In the genomic region with DNA sequence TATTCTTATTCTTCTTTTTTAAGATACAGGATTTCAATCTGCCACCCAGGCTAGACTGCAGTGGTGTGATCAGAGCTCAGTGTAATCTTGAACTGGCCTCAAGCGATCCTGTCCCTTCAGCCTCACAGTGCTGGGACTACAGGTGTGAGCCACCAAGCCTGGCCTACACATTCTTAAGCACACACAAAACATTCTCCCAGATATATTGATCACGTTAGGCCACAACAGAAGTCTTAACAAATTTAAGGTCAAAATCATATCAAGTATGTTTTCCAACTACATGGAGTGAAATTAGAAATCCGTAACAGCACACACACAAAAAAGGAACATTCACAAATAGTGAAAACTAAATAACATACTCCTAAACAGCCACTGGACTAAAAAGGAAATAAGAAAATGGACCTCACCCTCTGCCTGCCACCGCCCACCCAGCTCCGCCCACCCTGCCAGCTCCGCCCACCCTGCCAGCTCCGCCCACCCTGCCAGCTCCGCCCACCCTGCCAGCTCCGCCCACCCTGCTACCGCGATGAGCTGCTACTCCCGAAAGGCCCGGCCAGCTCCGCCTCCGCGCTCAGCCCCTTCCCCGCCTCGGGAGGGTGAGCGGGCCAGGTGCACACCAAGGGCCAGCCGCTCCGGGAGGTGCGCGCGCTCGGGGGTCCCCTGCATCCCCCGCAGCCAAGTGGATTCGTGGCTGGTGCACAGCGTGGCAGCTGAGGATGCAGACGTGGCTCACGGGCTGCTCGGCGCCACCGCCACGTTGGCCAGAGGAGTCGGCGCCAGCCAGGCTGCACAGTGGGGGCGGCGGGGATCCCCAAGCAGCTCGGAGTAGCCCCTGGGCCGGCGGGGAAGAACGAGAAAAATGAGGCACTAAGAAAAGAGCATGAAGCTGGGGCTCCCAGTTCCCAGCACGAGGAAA, we compare ENCODE assay signal across 8 cellular contexts. TPM values are rescaled to one million over a fixed set of nuclear protein-coding genes. Genes with fewer than 3 reads are reported as not detected.
DNase-seq lines count a peak whose midpoint lies in the region; ATAC-seq and TF ChIP-seq lines count a peak whose summit lies in the region.

No MANE protein-coding gene starts in this region.

- H3K27ac Mint-ChIP-seq in activated CD4-positive, alpha-beta T cell treated with anti-CD3 and anti-CD28 coated beads for 36 hours: peak overlapping the region; percentile 60
- H3K27ac Mint-ChIP-seq in chondrocyte (ENCODE audit: unreplicated experiment): peak overlapping the region; percentile 72

- peak; percentile 98 for ATAC-seq in activated CD4-positive, alpha-beta T cell treated with anti-CD3 and anti-CD28 coated beads for 36 hours
- peak; percentile 98 for ATAC-seq in left colon

- no peak for TF ChIP-seq CTCF in NB4 (IDR thresholded peaks at IDR 0.05; ENCODE audit: low read depth, low read length)
- TF ChIP-seq CTCF in chondrocyte (IDR thresholded peaks at IDR 0.05): no peak

- peak; percentile 94 for DNase-seq in H7
- peak; percentile 86 for DNase-seq in NB4 (ENCODE audit: low read depth)
- peak; percentile 89 for DNase-seq in activated CD4-positive, alpha-beta T cell treated with anti-CD3 and anti-CD28 coated beads for 36 hours
- DNase-seq in chondrocyte (ENCODE audit: low spot score): no peak
- peak; percentile 85 to 87 for DNase-seq in left colon
- peak; percentile 67 for DNase-seq in stimulated activated CD4-positive, alpha-beta T cell treated with anti-CD3 and anti-CD28 coated beads, Interleukin-1b, Interleukin-23, amount 100 ng/mL, for 4 hours (ENCODE audit: low read depth in 2 of 2)
- no peak for DNase-seq in NCI-H1694 treated with DMSO at 0.1 percent for 48 hours (lab: John Stamatoyannopoulos, UW)

- POLR2A ChIA-PET in activated CD4-positive, alpha-beta T cell treated with anti-CD3 and anti-CD28 coated beads for 36 hours (lab: Charles Lee): no interaction called here

- peaks cover 9% of the 10 kb centered on the region for H3K36me3 Mint-ChIP-seq in activated CD4-positive, alpha-beta T cell treated with anti-CD3 and anti-CD28 coated beads for 36 hours (ENCODE audit: low read depth)
- peaks cover 17% of the 10 kb centered on the region for H3K36me3 Mint-ChIP-seq in chondrocyte (ENCODE audit: low read depth)

- H3K4me1 Mint-ChIP-seq in activated CD4-positive, alpha-beta T cell treated with anti-CD3 and anti-CD28 coated beads for 36 hours: peaks cover 26% of the 10 kb centered on the region
- peaks cover 17% of the 10 kb centered on the region for H3K4me1 Mint-ChIP-seq in chondrocyte (ENCODE audit: low read depth)

- CTCF ChIA-PET in activated CD4-positive, alpha-beta T cell treated with anti-CD3 and anti-CD28 coated beads for 36 hours (lab: Charles Lee): interaction anchor here (0.6 to 1.2 kb wide), 9 partner anchors 11 to 236 kb away, joined by 3 to 4 read pairs (median 3); a partner anchor contains a TSS

- H3K4me3 ChIP-seq in GM08714 (ENCODE audit: low read length): peak overlapping the region; percentile 71; the same call in 1 of the 2 replicates
- peak overlapping the region; percentile 74 for H3K4me3 ChIP-seq in H7 (ENCODE audit: insufficient read depth, low read depth, low read length)
- peak overlapping the region; percentile 46 for H3K4me3 ChIP-seq in NB4 (ENCODE audit: low read depth, low read length)

- no peaks in the 10 kb centered on the region for H3K27me3 Mint-ChIP-seq in activated CD4-positive, alpha-beta T cell treated with anti-CD3 and anti-CD28 coated beads for 36 hours
- no peaks in the 10 kb centered on the region for H3K27me3 Mint-ChIP-seq in chondrocyte (ENCODE audit: low read depth)

- intact Hi-C loops in activated CD4-positive, alpha-beta T cell treated with anti-CD3 and anti-CD28 coated beads for 36 hours (cut with DNase I, micrococcal nuclease): loop anchor here (1.0 to 5.0 kb wide), 8 partner anchors 23 to 183 kb away; a partner anchor contains a TSS
- intact Hi-C loops in left colon (cut with DNase I, micrococcal nuclease): loop anchor here in 1 of 2 donors (10.0 kb wide), 1 partner anchor 95 kb away; no protein-coding TSS in a partner anchor

- TF ChIP-seq POLR2A in NB4 (IDR thresholded peaks at IDR 0.05; ENCODE audit: extremely low read depth, insufficient read length): peak; percentile 87

- H3K9me3 Mint-ChIP-seq in activated CD4-positive, alpha-beta T cell treated with anti-CD3 and anti-CD28 coated beads for 36 hours (ENCODE audit: low read depth): peaks cover 16% of the 10 kb centered on the region
- H3K9me3 Mint-ChIP-seq in chondrocyte (ENCODE audit: low read depth): peaks cover 17% of the 10 kb centered on the region

- no peaks in the 10 kb centered on the region for H3K36me3 ChIP-seq in H7 (replicated peaks; ENCODE audit: control insufficient read depth, insufficient read depth, low read length)

- no peaks in the 10 kb centered on the region for H3K27me3 ChIP-seq in H7 (ENCODE audit: control insufficient read depth, insufficient read depth, low read length)

- H3K4me3 Mint-ChIP-seq in activated CD4-positive, alpha-beta T cell treated with anti-CD3 and anti-CD28 coated beads for 36 hours: peak overlapping the region; percentile 69
- peak overlapping the region; percentile 71 for H3K4me3 Mint-ChIP-seq in chondrocyte (ENCODE audit: unreplicated experiment)

RNA-seq across cellular contexts. Expression of a gene that starts 41.2 kb away (rescaled TPM):
- 18.8 and 22.5 TPM in 2 replicates for total RNA-seq in H7 (2014; rRNA removed; shearing (Covaris generic))
- 10 to 100 TPM; 14.6 to 17.2 TPM for total RNA-seq in activated CD4-positive, alpha-beta T cell treated with anti-CD3 and anti-CD28 coated beads for 36 hours
- total RNA-seq in chondrocyte (15.3 to 19.1 TPM (median 17.7 TPM) in 3 replicates), left colon (1 to 10 TPM; 6.1 to 7.6 TPM)

RNA-seq across cellular contexts. Expression of a gene that starts 41.6 kb away (rescaled TPM):
- 0.78 and 2.3 TPM in 2 replicates for total RNA-seq in H7 (2014; rRNA removed; shearing (Covaris generic))
- under 1 TPM; 0.05 to 0.27 TPM for total RNA-seq in activated CD4-positive, alpha-beta T cell treated with anti-CD3 and anti-CD28 coated beads for 36 hours
- total RNA-seq in chondrocyte (0.05 to 0.65 TPM (median 0.32 TPM) in 3 replicates), left colon (under 1 TPM in 1 of 2 donors, not detected in 1; 0.11 TPM)

Comparison
In these comparisons a context has a peak if more than half of its experiments do, and no peak if none do; other contexts are left out.
1. DNase-seq: peak in H7 (single experiment), NB4 (single experiment), activated CD4-positive, alpha-beta T cell treated with anti-CD3 and anti-CD28 coated beads for 36 hours (single experiment), left colon (2 of 2) and stimulated activated CD4-positive, alpha-beta T cell treated with anti-CD3 and anti-CD28 coated beads, Interleukin-1b, Interleukin-23, amount 100 ng/mL, for 4 hours (2 of 2); none in chondrocyte (single experiment) and NCI-H1694 treated with DMSO at 0.1 percent for 48 hours (single experiment).
2. Peak in every context shown above with its lines, with median percentiles within 50 percentile points of each other: H3K4me3 ChIP-seq.